In genomic region chr2:46298272-46298521, GRCh38 we compare ENCODE assay signal across 8 cellular contexts. TPM values are rescaled to one million over a fixed set of nuclear protein-coding genes. Genes with fewer than 3 reads are reported as not detected.
DNase-seq lines count a peak whose midpoint lies in the region; ATAC-seq and TF ChIP-seq lines count a peak whose summit lies in the region.

No MANE protein-coding gene starts in this region.

- peak overlapping the region; percentile 85 for H3K27ac Mint-ChIP-seq in activated CD8-positive, alpha-beta memory T cell treated with anti-CD3 and anti-CD28 coated beads, Interleukin-2, amount 10 ng/mL, durations not matched to agents 7 days and 5 days

- H3K9ac ChIP-seq in colonic mucosa (ENCODE audit: low read depth in 2 of 2, low read length in 2 of 2) (peak overlapping the region; percentile 89 to 90), mucosa of stomach (ENCODE audit: low read length) (peak overlapping the region; percentile 92)

- H3K9me3 ChIP-seq in colonic mucosa (no peaks in the 10 kb centered on the region), mucosa of stomach (ENCODE audit: control insufficient read depth, low read length) (no peaks in the 10 kb centered on the region)

- no peaks in the 10 kb centered on the region for H3K36me3 ChIP-seq in colonic mucosa
- H3K36me3 ChIP-seq in mucosa of stomach (ENCODE audit: control insufficient read depth, insufficient read depth, low read length), result no peaks in the 10 kb centered on the region
- no peaks in the 10 kb centered on the region for H3K36me3 ChIP-seq in urinary bladder (ENCODE audit: insufficient read depth)

- intact Hi-C loops in colonic mucosa (cut with DNase I) (loop anchor here (2.0 to 10.0 kb wide), 2 partner anchors 67 to 283 kb away; no protein-coding TSS in a partner anchor), posterior cingulate gyrus (cut with DNase I) (loop anchor here (5.0 kb wide), 1 partner anchor 236 kb away; no protein-coding TSS in a partner anchor)

- peak overlapping the region; percentile 74 for H3K4me3 ChIP-seq in colonic mucosa
- H3K4me3 ChIP-seq in mucosa of stomach (ENCODE audit: low read length), result peak overlapping the region; percentile 93
- peak overlapping the region; percentile 73 for H3K4me3 ChIP-seq in urinary bladder (ENCODE audit: low read depth, low read length)

- peak overlapping the region; percentile 83 for H3K4me3 Mint-ChIP-seq in activated CD8-positive, alpha-beta memory T cell treated with anti-CD3 and anti-CD28 coated beads, Interleukin-2, amount 10 ng/mL, durations not matched to agents 7 days and 5 days

- no peaks in the 10 kb centered on the region for H3K27me3 ChIP-seq in colonic mucosa
- H3K27me3 ChIP-seq in mucosa of stomach (ENCODE audit: control insufficient read depth, insufficient read depth, low read length), result no peaks in the 10 kb centered on the region

- H3K36me3 Mint-ChIP-seq in activated CD8-positive, alpha-beta memory T cell treated with anti-CD3 and anti-CD28 coated beads, Interleukin-2, amount 10 ng/mL, durations not matched to agents 7 days and 5 days, result peaks cover 9% of the 10 kb centered on the region

- H3K27me3 Mint-ChIP-seq in activated CD8-positive, alpha-beta memory T cell treated with anti-CD3 and anti-CD28 coated beads, Interleukin-2, amount 10 ng/mL, durations not matched to agents 7 days and 5 days, result peaks cover 80% of the 10 kb centered on the region

- H3K27ac ChIP-seq in colonic mucosa (peak overlapping the region; percentile 87), urinary bladder (ENCODE audit: low read depth) (peak overlapping the region; percentile 80)

- no peak for TF ChIP-seq CTCF in colonic mucosa (IDR thresholded peaks at IDR 0.05)

- 0% methylated on average over 19 of the region's 19 CpGs for WGBS in urinary bladder

- DNase-seq in activated CD8-positive, alpha-beta memory T cell treated with anti-CD3 and anti-CD28 coated beads, Interleukin-2, amount 10 ng/mL, durations not matched to agents 7 days and 5 days, result no peak
- no peak for DNase-seq in activated CD8-positive, alpha-beta memory T cell treated with anti-CD3 and anti-CD28 coated beads, Interleukin-2, amount 50 U/mL, for 4 hours
- DNase-seq in colonic mucosa, result no peak
- DNase-seq in SKM-1 (lab: John Stamatoyannopoulos, UW; ENCODE audit: unreplicated experiment), result no peak
- no peak for DNase-seq in posterior cingulate gyrus

- ATAC-seq in activated CD8-positive, alpha-beta memory T cell treated with anti-CD3 and anti-CD28 coated beads, Interleukin-2, amount 10 ng/mL, durations not matched to agents 7 days and 5 days, result no peak
- ATAC-seq in HG02852 (IDR thresholded peaks at IDR 0.05; ENCODE audit: unreplicated experiment), result no peak

- CTCF ChIA-PET in activated CD8-positive, alpha-beta memory T cell treated with anti-CD3 and anti-CD28 coated beads, Interleukin-2, amount 10 ng/mL, durations not matched to agents 7 days and 5 days (lab: Charles Lee), result interaction anchor here (1.0 to 3.5 kb wide), 5 partner anchors 69 to 287 kb away, joined by 4 to 11 read pairs (median 5); no protein-coding TSS in a partner anchor

- H3K4me1 ChIP-seq in colonic mucosa (peaks cover 7% of the 10 kb centered on the region), mucosa of stomach (ENCODE audit: control insufficient read depth, insufficient read depth, low read length) (peaks cover 35% of the 10 kb centered on the region), urinary bladder (ENCODE audit: insufficient read depth) (no peaks in the 10 kb centered on the region)

- H3K4me1 Mint-ChIP-seq in activated CD8-positive, alpha-beta memory T cell treated with anti-CD3 and anti-CD28 coated beads, Interleukin-2, amount 10 ng/mL, durations not matched to agents 7 days and 5 days, result peaks cover 44% of the 10 kb centered on the region

- no peaks in the 10 kb centered on the region for H3K9me3 Mint-ChIP-seq in activated CD8-positive, alpha-beta memory T cell treated with anti-CD3 and anti-CD28 coated beads, Interleukin-2, amount 10 ng/mL, durations not matched to agents 7 days and 5 days (ENCODE audit: low read depth)

RNA-seq across cellular contexts. Expression of gene EPAS1, which starts 1.0 kb away (rescaled TPM):
- total RNA-seq in activated CD8-positive, alpha-beta memory T cell treated with anti-CD3 and anti-CD28 coated beads, Interleukin-2, amount 10 ng/mL, durations not matched to agents 7 days and 5 days, result 10 to 100 TPM; 15.6 to 42.5 TPM
- total RNA-seq in colonic mucosa (100 to 1,000 TPM; 116 to 140 TPM), urinary bladder (42.8 TPM)
- polyA plus RNA-seq in urinary bladder, result 163 TPM
